In the genomic region with DNA sequence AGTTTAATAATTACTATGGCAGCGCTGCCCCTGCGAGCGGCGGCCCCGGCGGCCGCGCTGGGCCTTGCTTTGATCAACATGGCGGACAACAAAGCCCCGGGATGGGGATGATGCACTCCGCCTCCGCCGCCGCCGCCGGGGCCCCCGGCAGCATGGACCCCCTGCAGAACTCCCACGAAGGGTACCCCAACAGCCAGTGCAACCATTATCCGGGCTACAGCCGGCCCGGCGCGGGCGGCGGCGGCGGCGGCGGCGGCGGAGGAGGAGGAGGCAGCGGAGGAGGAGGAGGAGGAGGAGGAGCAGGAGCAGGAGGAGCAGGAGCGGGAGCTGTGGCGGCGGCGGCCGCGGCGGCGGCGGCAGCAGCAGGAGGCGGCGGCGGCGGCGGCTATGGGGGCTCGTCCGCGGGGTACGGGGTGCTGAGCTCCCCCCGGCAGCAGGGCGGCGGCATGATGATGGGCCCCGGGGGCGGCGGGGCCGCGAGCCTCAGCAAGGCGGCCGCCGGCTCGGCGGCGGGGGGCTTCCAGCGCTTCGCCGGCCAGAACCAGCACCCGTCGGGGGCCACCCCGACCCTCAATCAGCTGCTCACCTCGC, we compare ENCODE assay signal across 1 cellular context.
A peak's percentile ranks its signal among the peaks of the same experiment; 100 is the strongest.
TF ChIP-seq lines count a peak whose summit lies in the region.

No MANE protein-coding gene starts in this region.

TF ChIP-seq in HepG2, 621 proteins besides CTCF, POLR2A, EP300 and RAD21 (continued from another document and continues in another):
- TF ChIP-seq, protein P1, sequence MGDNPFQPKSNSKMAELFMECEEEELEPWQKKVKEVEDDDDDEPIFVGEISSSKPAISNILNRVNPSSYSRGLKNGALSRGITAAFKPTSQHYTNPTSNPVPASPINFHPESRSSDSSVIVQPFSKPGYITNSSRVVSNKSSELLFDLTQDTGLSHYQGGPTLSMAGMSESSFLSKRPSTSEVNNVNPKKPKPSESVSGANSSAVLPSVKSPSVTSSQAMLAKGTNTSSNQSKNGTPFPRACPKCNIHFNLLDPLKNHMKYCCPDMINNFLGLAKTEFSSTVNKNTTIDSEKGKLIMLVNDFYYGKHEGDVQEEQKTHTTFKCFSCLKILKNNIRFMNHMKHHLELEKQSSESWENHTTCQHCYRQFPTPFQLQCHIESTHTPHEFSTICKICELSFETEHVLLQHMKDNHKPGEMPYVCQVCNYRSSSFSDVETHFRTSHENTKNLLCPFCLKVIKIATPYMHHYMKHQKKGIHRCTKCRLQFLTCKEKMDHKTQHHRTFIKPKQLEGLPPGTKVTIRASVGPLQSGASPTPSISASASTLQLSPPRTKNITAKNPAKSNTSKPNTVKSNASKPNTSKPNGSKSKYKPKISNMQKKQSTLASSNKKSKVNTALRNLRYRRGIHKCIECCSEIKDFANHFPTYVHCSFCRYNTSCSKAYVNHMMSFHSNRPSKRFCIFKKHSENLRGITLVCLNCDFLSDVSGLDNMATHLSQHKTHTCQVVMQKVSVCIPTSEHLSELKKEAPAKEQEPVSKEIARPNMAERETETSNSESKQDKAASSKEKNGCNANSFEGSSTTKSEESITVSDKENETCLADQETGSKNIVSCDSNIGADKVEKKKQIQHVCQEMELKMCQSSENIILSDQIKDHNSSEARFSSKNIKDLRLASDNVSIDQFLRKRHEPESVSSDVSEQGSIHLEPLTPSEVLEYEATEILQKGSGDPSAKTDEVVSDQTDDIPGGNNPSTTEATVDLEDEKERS (CRISPR knock-in tag; IDR thresholded peaks at IDR 0.05): no peak
- TF ChIP-seq KDM1A (CRISPR knock-in tag; IDR thresholded peaks at IDR 0.05) (no peak), NFYB (CRISPR knock-in tag; IDR thresholded peaks at IDR 0.05) (no peak), ZNF550 (CRISPR knock-in tag; IDR thresholded peaks at IDR 0.05; ENCODE audit: borderline replicate concordance) (no peak), ZNF607 (CRISPR knock-in tag; IDR thresholded peaks at IDR 0.05; ENCODE audit: borderline replicate concordance) (no peak), ZNF264 (CRISPR knock-in tag; IDR thresholded peaks at IDR 0.05) (no peak), YY1 (IDR thresholded peaks at IDR 0.05; ENCODE audit: insufficient read depth, insufficient replicate concordance, low read depth, low read length) (peak; percentile 87), ZNF468 (CRISPR knock-in tag; IDR thresholded peaks at IDR 0.05) (no peak), MAF1 (CRISPR knock-in tag; IDR thresholded peaks at IDR 0.05; ENCODE audit: borderline replicate concordance) (no peak), FOSL1 (CRISPR knock-in tag; IDR thresholded peaks at IDR 0.05; ENCODE audit: borderline replicate concordance) (no peak), GATA4 (IDR thresholded peaks at IDR 0.05; ENCODE audit: borderline replicate concordance, low read depth) (no peak), EEA1 (CRISPR knock-in tag; IDR thresholded peaks at IDR 0.05; ENCODE audit: borderline replicate concordance) (no peak), ZNF367 (CRISPR knock-in tag; IDR thresholded peaks at IDR 0.05; ENCODE audit: borderline replicate concordance) (no peak), TAF1 (CRISPR knock-in tag; IDR thresholded peaks at IDR 0.05) (peak; percentile 11; the same call in 1 of the 2 replicates), HNRNPUL1 (IDR thresholded peaks at IDR 0.05; ENCODE audit: low read depth, low read length) (no peak), AGO2 (optimal IDR thresholded peaks at IDR 0.05; ENCODE audit: low read depth, low read length) (peak; percentile 57), TCF12 (IDR thresholded peaks at IDR 0.05) (no peak), TCF12 (CRISPR knock-in tag; IDR thresholded peaks at IDR 0.05) (peak; percentile 6; the same call in 1 of the 2 replicates), CHCHD3 (CRISPR knock-in tag; IDR thresholded peaks at IDR 0.05) (peak; percentile 9; the same call in 1 of the 2 replicates), KDM2A (CRISPR knock-in tag; IDR thresholded peaks at IDR 0.05; ENCODE audit: borderline replicate concordance, low read depth) (peak; percentile 34; the same call in 1 of the 2 replicates), ZC3H13 (CRISPR knock-in tag; IDR thresholded peaks at IDR 0.05) (peak; percentile 37), TBX3 (IDR thresholded peaks at IDR 0.05; ENCODE audit: borderline replicate concordance) (no peak), CC2D1A (CRISPR knock-in tag; IDR thresholded peaks at IDR 0.05) (no peak), MXI1 (IDR thresholded peaks at IDR 0.05; ENCODE audit: borderline replicate concordance, low read depth, low read length) (no peak), ZNF160 (CRISPR knock-in tag; IDR thresholded peaks at IDR 0.05) (no peak), MTA1 (CRISPR knock-in tag; IDR thresholded peaks at IDR 0.05; ENCODE audit: borderline replicate concordance) (no peak), MIXL1 (CRISPR knock-in tag; IDR thresholded peaks at IDR 0.05) (no peak), KDM5B (CRISPR knock-in tag; IDR thresholded peaks at IDR 0.05; ENCODE audit: borderline replicate concordance) (no peak), ZNF790 (CRISPR knock-in tag; IDR thresholded peaks at IDR 0.05; ENCODE audit: borderline replicate concordance) (peak; percentile 49; the same call in 1 of the 2 replicates), NRL (CRISPR knock-in tag; IDR thresholded peaks at IDR 0.05; ENCODE audit: borderline replicate concordance) (no peak), ETV6 (CRISPR knock-in tag; conservative IDR thresholded peaks at IDR 0.05) (no peak), ZNF382 (CRISPR knock-in tag; IDR thresholded peaks at IDR 0.05; ENCODE audit: borderline replicate concordance) (no peak), RAD51 (IDR thresholded peaks at IDR 0.05; ENCODE audit: borderline replicate concordance) (no peak), ZNF788 (CRISPR knock-in tag; IDR thresholded peaks at IDR 0.05; ENCODE audit: borderline replicate concordance) (no peak; the same call in 1 of the 2 replicates), AHR (CRISPR knock-in tag; IDR thresholded peaks at IDR 0.05) (0 out of 2 replicates have a peak, but pooled peaks have one; percentile 8), CBX5 (CRISPR knock-in tag; IDR thresholded peaks at IDR 0.05; ENCODE audit: borderline replicate concordance) (no peak), ZNF546 (CRISPR knock-in tag; conservative IDR thresholded peaks at IDR 0.05) (no peak; the same call in 1 of the 2 replicates), DPF2 (CRISPR knock-in tag; IDR thresholded peaks at IDR 0.05; ENCODE audit: borderline replicate concordance, low read depth) (no peak), HOXA3 (CRISPR knock-in tag; IDR thresholded peaks at IDR 0.05) (peak; percentile 57; the same call in 1 of the 2 replicates), RFX5 (IDR thresholded peaks at IDR 0.05; ENCODE audit: low read depth, low read length) (no peak), HNRNPLL (IDR thresholded peaks at IDR 0.05; ENCODE audit: low read depth, low read length, poor library complexity, severe bottlenecking) (no peak)
- TF ChIP-seq, protein P2, sequence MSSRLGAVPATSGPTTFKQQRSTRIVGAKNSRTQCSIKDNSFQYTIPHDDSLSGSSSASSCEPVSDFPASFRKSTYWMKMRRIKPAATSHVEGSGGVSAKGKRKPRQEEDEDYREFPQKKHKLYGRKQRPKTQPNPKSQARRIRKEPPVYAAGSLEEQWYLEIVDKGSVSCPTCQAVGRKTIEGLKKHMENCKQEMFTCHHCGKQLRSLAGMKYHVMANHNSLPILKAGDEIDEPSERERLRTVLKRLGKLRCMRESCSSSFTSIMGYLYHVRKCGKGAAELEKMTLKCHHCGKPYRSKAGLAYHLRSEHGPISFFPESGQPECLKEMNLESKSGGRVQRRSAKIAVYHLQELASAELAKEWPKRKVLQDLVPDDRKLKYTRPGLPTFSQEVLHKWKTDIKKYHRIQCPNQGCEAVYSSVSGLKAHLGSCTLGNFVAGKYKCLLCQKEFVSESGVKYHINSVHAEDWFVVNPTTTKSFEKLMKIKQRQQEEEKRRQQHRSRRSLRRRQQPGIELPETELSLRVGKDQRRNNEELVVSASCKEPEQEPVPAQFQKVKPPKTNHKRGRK (CRISPR knock-in tag; IDR thresholded peaks at IDR 0.05): no peak
- TF ChIP-seq, protein P3, sequence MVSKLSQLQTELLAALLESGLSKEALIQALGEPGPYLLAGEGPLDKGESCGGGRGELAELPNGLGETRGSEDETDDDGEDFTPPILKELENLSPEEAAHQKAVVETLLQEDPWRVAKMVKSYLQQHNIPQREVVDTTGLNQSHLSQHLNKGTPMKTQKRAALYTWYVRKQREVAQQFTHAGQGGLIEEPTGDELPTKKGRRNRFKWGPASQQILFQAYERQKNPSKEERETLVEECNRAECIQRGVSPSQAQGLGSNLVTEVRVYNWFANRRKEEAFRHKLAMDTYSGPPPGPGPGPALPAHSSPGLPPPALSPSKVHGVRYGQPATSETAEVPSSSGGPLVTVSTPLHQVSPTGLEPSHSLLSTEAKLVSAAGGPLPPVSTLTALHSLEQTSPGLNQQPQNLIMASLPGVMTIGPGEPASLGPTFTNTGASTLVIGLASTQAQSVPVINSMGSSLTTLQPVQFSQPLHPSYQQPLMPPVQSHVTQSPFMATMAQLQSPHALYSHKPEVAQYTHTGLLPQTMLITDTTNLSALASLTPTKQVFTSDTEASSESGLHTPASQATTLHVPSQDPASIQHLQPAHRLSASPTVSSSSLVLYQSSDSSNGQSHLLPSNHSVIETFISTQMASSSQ (IDR thresholded peaks at IDR 0.05; ENCODE audit: low read depth): no peak
- TF ChIP-seq, protein P3 (CRISPR knock-in tag; IDR thresholded peaks at IDR 0.05; ENCODE audit: borderline replicate concordance): 0 out of 2 replicates have a peak, but pooled peaks have one; percentile 13
- TF ChIP-seq, protein P4, sequence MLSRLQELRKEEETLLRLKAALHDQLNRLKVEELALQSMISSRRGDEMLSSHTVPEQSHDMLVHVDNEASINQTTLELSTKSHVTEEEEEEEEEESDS (CRISPR knock-in tag; IDR thresholded peaks at IDR 0.05; ENCODE audit: borderline replicate concordance): no peak
- TF ChIP-seq, protein P5, sequence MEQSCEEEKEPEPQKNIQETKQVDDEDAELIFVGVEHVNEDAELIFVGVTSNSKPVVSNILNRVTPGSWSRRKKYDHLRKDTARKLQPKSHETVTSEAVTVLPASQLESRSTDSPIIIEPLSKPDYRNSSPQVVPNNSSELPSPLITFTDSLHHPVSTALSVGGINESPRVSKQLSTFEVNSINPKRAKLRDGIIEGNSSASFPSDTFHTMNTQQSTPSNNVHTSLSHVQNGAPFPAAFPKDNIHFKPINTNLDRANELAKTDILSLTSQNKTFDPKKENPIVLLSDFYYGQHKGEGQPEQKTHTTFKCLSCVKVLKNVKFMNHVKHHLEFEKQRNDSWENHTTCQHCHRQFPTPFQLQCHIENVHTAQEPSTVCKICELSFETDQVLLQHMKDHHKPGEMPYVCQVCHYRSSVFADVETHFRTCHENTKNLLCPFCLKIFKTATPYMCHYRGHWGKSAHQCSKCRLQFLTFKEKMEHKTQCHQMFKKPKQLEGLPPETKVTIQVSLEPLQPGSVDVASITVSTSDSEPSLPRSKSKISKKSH (CRISPR knock-in tag; IDR thresholded peaks at IDR 0.05; ENCODE audit: borderline replicate concordance): no peak
- TF ChIP-seq, protein P6, sequence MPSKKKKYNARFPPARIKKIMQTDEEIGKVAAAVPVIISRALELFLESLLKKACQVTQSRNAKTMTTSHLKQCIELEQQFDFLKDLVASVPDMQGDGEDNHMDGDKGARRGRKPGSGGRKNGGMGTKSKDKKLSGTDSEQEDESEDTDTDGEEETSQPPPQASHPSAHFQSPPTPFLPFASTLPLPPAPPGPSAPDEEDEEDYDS (CRISPR knock-in tag; IDR thresholded peaks at IDR 0.05): no peak
- TF ChIP-seq, protein P7, sequence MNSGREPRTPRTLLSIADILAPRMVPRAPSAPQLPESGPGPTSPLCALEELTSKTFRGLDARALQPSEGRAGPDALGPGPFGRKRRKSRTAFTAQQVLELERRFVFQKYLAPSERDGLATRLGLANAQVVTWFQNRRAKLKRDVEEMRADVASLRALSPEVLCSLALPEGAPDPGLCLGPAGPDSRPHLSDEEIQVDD (CRISPR knock-in tag; IDR thresholded peaks at IDR 0.05; ENCODE audit: borderline replicate concordance): no peak
- TF ChIP-seq, protein P8, sequence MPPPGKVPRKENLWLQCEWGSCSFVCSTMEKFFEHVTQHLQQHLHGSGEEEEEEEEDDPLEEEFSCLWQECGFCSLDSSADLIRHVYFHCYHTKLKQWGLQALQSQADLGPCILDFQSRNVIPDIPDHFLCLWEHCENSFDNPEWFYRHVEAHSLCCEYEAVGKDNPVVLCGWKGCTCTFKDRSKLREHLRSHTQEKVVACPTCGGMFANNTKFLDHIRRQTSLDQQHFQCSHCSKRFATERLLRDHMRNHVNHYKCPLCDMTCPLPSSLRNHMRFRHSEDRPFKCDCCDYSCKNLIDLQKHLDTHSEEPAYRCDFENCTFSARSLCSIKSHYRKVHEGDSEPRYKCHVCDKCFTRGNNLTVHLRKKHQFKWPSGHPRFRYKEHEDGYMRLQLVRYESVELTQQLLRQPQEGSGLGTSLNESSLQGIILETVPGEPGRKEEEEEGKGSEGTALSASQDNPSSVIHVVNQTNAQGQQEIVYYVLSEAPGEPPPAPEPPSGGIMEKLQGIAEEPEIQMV (CRISPR knock-in tag; IDR thresholded peaks at IDR 0.05; ENCODE audit: low read depth): no peak
- TF ChIP-seq, protein P9, sequence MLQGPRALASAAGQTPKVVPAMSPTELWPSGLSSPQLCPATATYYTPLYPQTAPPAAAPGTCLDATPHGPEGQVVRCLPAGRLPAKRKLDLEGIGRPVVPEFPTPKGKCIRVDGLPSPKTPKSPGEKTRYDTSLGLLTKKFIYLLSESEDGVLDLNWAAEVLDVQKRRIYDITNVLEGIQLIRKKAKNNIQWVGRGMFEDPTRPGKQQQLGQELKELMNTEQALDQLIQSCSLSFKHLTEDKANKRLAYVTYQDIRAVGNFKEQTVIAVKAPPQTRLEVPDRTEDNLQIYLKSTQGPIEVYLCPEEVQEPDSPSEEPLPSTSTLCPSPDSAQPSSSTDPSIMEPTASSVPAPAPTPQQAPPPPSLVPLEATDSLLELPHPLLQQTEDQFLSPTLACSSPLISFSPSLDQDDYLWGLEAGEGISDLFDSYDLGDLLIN (CRISPR knock-in tag; IDR thresholded peaks at IDR 0.05; ENCODE audit: borderline replicate concordance): no peak
- TF ChIP-seq, protein P10, sequence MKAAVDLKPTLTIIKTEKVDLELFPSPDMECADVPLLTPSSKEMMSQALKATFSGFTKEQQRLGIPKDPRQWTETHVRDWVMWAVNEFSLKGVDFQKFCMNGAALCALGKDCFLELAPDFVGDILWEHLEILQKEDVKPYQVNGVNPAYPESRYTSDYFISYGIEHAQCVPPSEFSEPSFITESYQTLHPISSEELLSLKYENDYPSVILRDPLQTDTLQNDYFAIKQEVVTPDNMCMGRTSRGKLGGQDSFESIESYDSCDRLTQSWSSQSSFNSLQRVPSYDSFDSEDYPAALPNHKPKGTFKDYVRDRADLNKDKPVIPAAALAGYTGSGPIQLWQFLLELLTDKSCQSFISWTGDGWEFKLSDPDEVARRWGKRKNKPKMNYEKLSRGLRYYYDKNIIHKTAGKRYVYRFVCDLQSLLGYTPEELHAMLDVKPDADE (CRISPR knock-in tag; IDR thresholded peaks at IDR 0.05): no peak
